Comparison of ENCODE assay signal across 14 cellular contexts in the genomic region with DNA sequence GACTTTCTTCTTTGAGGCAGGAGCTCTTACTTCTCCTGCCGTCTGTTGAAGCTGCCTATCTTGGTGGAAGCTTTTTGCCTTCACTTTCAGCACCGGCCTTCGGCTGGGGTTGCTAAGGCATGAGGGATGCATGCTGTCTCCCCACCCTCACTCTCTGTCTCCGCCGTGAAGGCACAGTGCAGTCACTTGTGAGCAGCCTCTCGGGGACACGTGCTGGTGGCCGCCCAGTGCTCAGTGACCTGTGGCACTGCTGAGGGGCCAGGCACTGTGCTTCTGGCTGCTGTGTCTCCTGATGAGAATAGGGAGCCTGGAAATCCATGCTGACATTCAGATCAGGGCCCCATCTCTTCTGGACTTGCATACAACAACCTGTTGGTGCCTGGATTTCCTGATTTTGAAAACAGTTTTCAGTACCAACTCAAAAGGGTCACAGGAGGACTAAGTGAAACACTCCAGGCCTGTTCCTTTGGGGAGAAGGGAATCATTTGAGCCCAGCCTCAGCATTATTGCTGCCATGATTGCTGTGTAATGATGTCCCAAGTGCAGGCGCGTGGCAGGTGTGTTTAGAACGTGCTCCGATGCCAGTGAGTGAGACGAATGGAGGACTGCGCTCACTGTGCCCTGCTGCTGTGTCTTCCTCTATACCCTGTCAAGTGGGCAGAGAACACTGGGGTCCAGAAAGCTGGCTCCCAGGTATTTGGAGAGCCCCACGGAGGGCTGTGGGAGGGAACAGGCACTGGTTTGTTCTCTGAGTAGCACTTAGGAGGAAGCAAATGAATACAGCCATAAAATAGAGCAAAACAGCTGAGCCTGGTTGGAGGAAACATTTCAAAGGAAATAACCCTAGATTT.
"Had no signal": no experiment of that assay in that cellular context is flagged by ENCODE, and none has a peak within 500 bp of the region (broad histone marks: within the 10 kb centered on the region; RNA-seq: fewer than 3 reads in every experiment).

No MANE protein-coding gene starts in this region.

- H3K4me3 Mint-ChIP-seq: endodermal cell; mesothelial cell of epicardium; stimulated activated effector memory CD8-positive, alpha-beta T cell treated with anti-CD3 and anti-CD28 coated beads, Interleukin-12 subunit alpha, Interleukin-12 subunit beta, amount 100 ng/mL, for 72 hours had no signal

- H3K27ac ChIP-seq: brain microvascular endothelial cell, lower lobe of right lung, prostate gland, right lobe of liver, suprapubic skin had no signal

- H3K36me3 Mint-ChIP-seq: mesothelial cell of epicardium; stimulated activated effector memory CD8-positive, alpha-beta T cell treated with anti-CD3 and anti-CD28 coated beads, Interleukin-12 subunit alpha, Interleukin-12 subunit beta, amount 100 ng/mL, for 72 hours had no signal

- H3K27me3 ChIP-seq: brain microvascular endothelial cell, right lobe of liver, suprapubic skin had no signal

- H3K4me1 Mint-ChIP-seq: endodermal cell had no signal

- DNase-seq: activated CD4-positive, alpha-beta T cell treated with anti-CD3 and anti-CD28 coated beads, Interleukin-2, amount 50 U/mL, for 4 hours; activated CD4-positive, CD25-positive, alpha-beta regulatory T cell; activated naive CD4-positive, alpha-beta T cell treated with Interleukin-2 at 50 U/mL for 16 hours; brain microvascular endothelial cell; cerebellar nuclear complex; endodermal cell; hypothalamus; lower lobe of right lung; right lobe of liver had no signal

- H3K9me3 Mint-ChIP-seq: endodermal cell; mesothelial cell of epicardium; stimulated activated effector memory CD8-positive, alpha-beta T cell treated with anti-CD3 and anti-CD28 coated beads, Interleukin-12 subunit alpha, Interleukin-12 subunit beta, amount 100 ng/mL, for 72 hours had no signal

- H3K36me3 ChIP-seq: brain microvascular endothelial cell, lower lobe of right lung, prostate gland, right lobe of liver had no signal

- H3K27ac Mint-ChIP-seq: endodermal cell; mesothelial cell of epicardium; stimulated activated effector memory CD8-positive, alpha-beta T cell treated with anti-CD3 and anti-CD28 coated beads, Interleukin-12 subunit alpha, Interleukin-12 subunit beta, amount 100 ng/mL, for 72 hours had no signal

- H3K4me1 ChIP-seq: lower lobe of right lung, prostate gland, right lobe of liver had no signal

- H3K9me3 ChIP-seq: lower lobe of right lung, prostate gland, right lobe of liver, suprapubic skin had no signal

- ATAC-seq: esophagus mucosa; lower lobe of right lung; stimulated activated effector memory CD8-positive, alpha-beta T cell treated with anti-CD3 and anti-CD28 coated beads, Interleukin-12 subunit alpha, Interleukin-12 subunit beta, amount 100 ng/mL, for 72 hours had no signal

- H3K4me3 ChIP-seq: lower lobe of right lung, prostate gland, right lobe of liver, suprapubic skin had no signal
